34 cellular contexts compared by ENCODE assay signal in genomic region chr5:168728812-168729211, GRCh38.
"Had no signal": no experiment of that assay in that cellular context is flagged by ENCODE, and none has a peak within 500 bp of the region (broad histone marks: within the 10 kb centered on the region; RNA-seq: fewer than 3 reads in every experiment).

No MANE protein-coding gene starts in this region.

- H3K36me3 ChIP-seq: MG63 had no signal

- DNase-seq: Kasumi-1, MG63, MM.1S, MV-4-11, NCI-H1048, NCI-H1092, NCI-H1092 treated with DMSO at 0.1 percent for 48 hours, NCI-H1105, NCI-H1105 treated with DMSO at 0.1 percent for 48 hours, NCI-H1417, NCI-H1417 treated with DMSO at 0.1 percent for 48 hours, NCI-H1436, NCI-H1436 treated with DMSO at 0.1 percent for 48 hours, NCI-H146, NCI-H1694, NCI-H1694 treated with DMSO at 0.1 percent for 48 hours, NCI-H187, NCI-H187 treated with DMSO at 0.1 percent for 48 hours, NCI-H1930, NCI-H2029, NCI-H2029 treated with DMSO at 0.1 percent for 48 hours, NCI-H2081, NCI-H2081 treated with DMSO at 0.1 percent for 48 hours, NCI-H2107, NCI-H2171, NCI-H2227 treated with DMSO at 0.1 percent for 48 hours, NCI-H226, NCI-H345, NCI-H446, NCI-H446 treated with DMSO at 0.1 percent for 48 hours, NCI-H510A, NCI-H510A treated with DMSO at 0.1 percent for 48 hours, NCI-H524, NCI-H524 treated with DMSO at 0.1 percent for 48 hours had no signal

- H3K4me3 ChIP-seq: MG63 had no signal
